In genomic region chr9:131032384-131032783, GRCh38 we compare ENCODE assay signal across 8 cellular contexts. TPM values are rescaled to one million over a fixed set of nuclear protein-coding genes. Genes with fewer than 3 reads are reported as not detected.
"Had no signal": no experiment of that assay in that cellular context is flagged by ENCODE, and none has a peak within 500 bp of the region (broad histone marks: within the 10 kb centered on the region; RNA-seq: fewer than 3 reads in every experiment).

No MANE protein-coding gene starts in this region.

- H3K9me3 Mint-ChIP-seq: IgD-negative memory B cell had no signal

- H3K4me2 ChIP-seq: KMS-11 had no signal

- H3K27ac Mint-ChIP-seq: IgD-negative memory B cell had no signal

- H3K4me3 ChIP-seq: HAP-1 had no signal

- H3K36me3 ChIP-seq: HAP-1 had no signal

- ATAC-seq: HCT116, HepG2 had no signal

- H3K36me3 Mint-ChIP-seq: IgD-negative memory B cell had no signal

- FAIRE-seq: HepG2 had no signal

- H3K9me3 ChIP-seq: HAP-1 had no signal

- H3K4me1 ChIP-seq: HAP-1 had no signal

- DNase-seq: GOT3, KBM-7 had no signal

- H3K27ac ChIP-seq: HL-60, KMS-11 had no signal

- H3K9ac ChIP-seq: KMS-11 had no signal

- H3K4me1 Mint-ChIP-seq: IgD-negative memory B cell had no signal

RNA-seq across cellular contexts. Expression of gene LAMC3, which starts 23.4 kb away (rescaled TPM):
- polyA plus RNA-seq: IgD-negative memory B cell had no signal
